In genomic region chr2:173202570-173202969, GRCh38 we compare ENCODE assay signal across 17 cellular contexts.
"Had no signal": no experiment of that assay in that cellular context is flagged by ENCODE, and none has a peak within 500 bp of the region (broad histone marks: within the 10 kb centered on the region; RNA-seq: fewer than 3 reads in every experiment).

No MANE protein-coding gene starts in this region.

- H3K27me3 ChIP-seq: uterus had no signal

- ATAC-seq: activated CD4-positive, CD25-positive, alpha-beta regulatory T cell treated with anti-CD3 and anti-CD28 coated beads, Interleukin-2, amount 50 U/mL, for 24 hours; activated CD8-positive, alpha-beta T cell treated with anti-CD3 and anti-CD28 coated beads, Interleukin-2, amount 10 ng/mL, durations not matched to agents 7 days and 5 days; left lobe of liver; naive thymus-derived CD8-positive, alpha-beta T cell; sciatic nerve had no signal

- H3K4me3 ChIP-seq: lung, uterus had no signal

- H3K27ac ChIP-seq: VCaP had no signal

- H3K9me3 ChIP-seq: uterus had no signal

- DNase-seq: activated CD4-positive, alpha-beta T cell treated with anti-CD3 and anti-CD28 coated beads, Interleukin-2, amount 50 U/mL, for 1 hour; activated CD8-positive, alpha-beta T cell treated with anti-CD3 and anti-CD28 coated beads, Interleukin-2, amount 10 ng/mL, durations not matched to agents 7 days and 5 days; activated gamma-delta T cell treated with Interleukin-2 at 50 U/mL for 16 hours; activated T-cell treated with anti-CD3 and anti-CD28 coated beads, Interleukin-2, amount 50 U/mL, for 1 hour; anterior cingulate cortex; effector CD4-positive, alpha-beta T cell; foreskin fibroblast; kidney; naive thymus-derived CD8-positive, alpha-beta T cell; stimulated activated CD4-positive, alpha-beta T cell treated with anti-CD3 and anti-CD28 coated beads, Interleukin-4, amount 100 ng/mL, for 1 hour; stimulated activated naive CD4-positive, alpha-beta T cell; uterus had no signal

- H3K36me3 ChIP-seq: uterus had no signal
